1 cellular context compared by ENCODE assay signal in genomic region chr4:118797558-118798142, GRCh38.
TF ChIP-seq lines count a peak whose summit lies in the region.

No MANE protein-coding gene starts in this region.

TF ChIP-seq in IMR-90, 13 proteins besides CTCF, POLR2A, EP300 and RAD21:
- TF ChIP-seq ELK1 (IDR thresholded peaks at IDR 0.05; ENCODE audit: borderline replicate concordance, low read depth, low read length): no peak
- no peak for TF ChIP-seq MAZ (IDR thresholded peaks at IDR 0.05; ENCODE audit: borderline replicate concordance, low read depth, low read length)
- TF ChIP-seq CEBPB (IDR thresholded peaks at IDR 0.05; ENCODE audit: low read depth, low read length): peak; percentile 63; the same call in 1 of the 2 replicates
TF ChIP-seq in IMR-90: peak in this region for 1.
